In the genomic region with DNA sequence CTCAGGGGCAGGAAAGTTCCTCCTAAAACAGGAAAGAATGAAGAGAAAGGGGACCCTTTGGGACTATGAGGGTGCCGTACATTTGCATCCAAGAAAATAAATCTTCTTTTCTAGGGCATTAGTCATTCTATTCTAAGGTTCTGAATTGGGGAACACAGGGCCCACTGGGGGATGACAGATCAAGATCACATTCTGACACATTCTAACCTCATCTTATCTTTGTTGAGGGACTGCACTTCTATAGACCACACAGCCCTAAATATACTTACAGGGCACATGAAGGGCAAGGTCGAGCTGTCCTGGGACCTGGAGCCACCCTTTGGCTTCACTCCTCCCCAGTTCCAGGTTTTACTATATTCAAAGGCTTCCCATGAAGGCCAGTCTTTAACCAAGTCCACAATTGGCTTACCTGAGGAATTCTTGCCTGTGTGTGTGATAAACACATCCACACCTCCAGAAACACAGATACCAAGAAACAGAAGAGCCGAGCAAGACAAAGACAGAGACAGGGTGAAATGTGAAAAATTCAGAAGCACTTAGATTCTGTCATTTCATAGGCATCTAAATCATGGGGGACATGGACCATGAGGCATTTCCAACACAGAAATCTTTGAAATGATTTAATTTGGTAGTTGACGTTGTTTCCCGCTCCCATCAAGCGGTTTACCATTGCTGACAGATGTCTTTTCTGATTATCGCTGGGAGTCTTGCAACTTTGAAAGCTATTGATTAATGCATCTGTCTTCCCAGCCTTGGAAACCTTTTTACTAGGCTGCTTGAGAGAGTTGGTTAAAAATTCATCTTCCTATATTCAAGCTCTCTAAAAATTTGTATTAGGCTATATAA, we compare ENCODE assay signal across 1 cellular context.
TF ChIP-seq lines count a peak whose summit lies in the region.

No MANE protein-coding gene starts in this region.

TF ChIP-seq in K562, 482 proteins besides CTCF, POLR2A, EP300 and RAD21 (continued from another document and continues in another):
- TF ChIP-seq KDM1A (IDR thresholded peaks at IDR 0.05) (peak; percentile 90 to 93), MYBL2 (IDR thresholded peaks at IDR 0.05; ENCODE audit: low read depth) (0 out of 2 replicates have a peak, but pooled peaks have one; percentile 20), MYBL2 (CRISPR knock-in tag; IDR thresholded peaks at IDR 0.05; ENCODE audit: borderline replicate concordance) (no peak), RCOR1 (IDR thresholded peaks at IDR 0.05; ENCODE audit: borderline replicate concordance in 1 of 2, low read depth in 2 of 2, low read length in 2 of 2) (peak; percentile 55 to 91; a peak in 3 of 4 replicates), GTF2A2 (tag; IDR thresholded peaks at IDR 0.05) (no peak), SMAD3 (CRISPR knock-in tag; conservative IDR thresholded peaks at IDR 0.05) (no peak), RBM25 (IDR thresholded peaks at IDR 0.05; ENCODE audit: low read depth, low read length, severe bottlenecking) (no peak), SIX5 (IDR thresholded peaks at IDR 0.05; ENCODE audit: borderline replicate concordance in 1 of 2, insufficient read depth in 1 of 2, low read depth in 1 of 2, low read length in 2 of 2) (no peak), CBX3 (IDR thresholded peaks at IDR 0.05; ENCODE audit: borderline replicate concordance in 1 of 2, low read length in 2 of 2) (no peak; a peak in 1 of 3 replicates), RREB1 (CRISPR knock-in tag; IDR thresholded peaks at IDR 0.05) (0 out of 2 replicates have a peak, but pooled peaks have one; percentile 19), MLX (CRISPR knock-in tag; conservative IDR thresholded peaks at IDR 0.05) (no peak), NELFE (IDR thresholded peaks at IDR 0.05; ENCODE audit: insufficient read depth, insufficient read length) (no peak), SETDB1 (IDR thresholded peaks at IDR 0.05; ENCODE audit: low read length) (no peak), PREB (CRISPR knock-in tag; IDR thresholded peaks at IDR 0.05) (no peak), ZNF263 (CRISPR knock-in tag; IDR thresholded peaks at IDR 0.05; ENCODE audit: borderline replicate concordance) (no peak), NR4A1 (CRISPR knock-in tag; IDR thresholded peaks at IDR 0.05) (no peak), NR4A1 (tag; IDR thresholded peaks at IDR 0.05) (no peak), CBX8 (IDR thresholded peaks at IDR 0.05; ENCODE audit: borderline replicate concordance, extremely low read depth, low read depth, low read length, poor library complexity, severe bottlenecking) (no peak), ETV5 (CRISPR knock-in tag; IDR thresholded peaks at IDR 0.05; ENCODE audit: low read depth) (no peak), ZNF707 (CRISPR knock-in tag; conservative IDR thresholded peaks at IDR 0.05) (no peak), ZNF12 (CRISPR knock-in tag; IDR thresholded peaks at IDR 0.05) (no peak), KLF16 (IDR thresholded peaks at IDR 0.05) (peak; percentile 76), BACH1 (tag; IDR thresholded peaks at IDR 0.05) (no peak), FOXA3 (CRISPR knock-in tag; conservative IDR thresholded peaks at IDR 0.05 in 1 of 2, IDR thresholded peaks at IDR 0.05 in 1 of 2) (no peak), FOSL1 (tag; conservative IDR thresholded peaks at IDR 0.05) (peak; percentile 89), ZNF282 (CRISPR knock-in tag; IDR thresholded peaks at IDR 0.05) (no peak), NCOA6 (IDR thresholded peaks at IDR 0.05) (no peak; the same call in 1 of the 2 replicates), ZNF551 (CRISPR knock-in tag; IDR thresholded peaks at IDR 0.05) (no peak), RNF2 (IDR thresholded peaks at IDR 0.05) (peak; percentile 88), ID3 (CRISPR knock-in tag; IDR thresholded peaks at IDR 0.05) (no peak), ID3 (tag; IDR thresholded peaks at IDR 0.05) (no peak), ZSCAN32 (CRISPR knock-in tag; IDR thresholded peaks at IDR 0.05) (no peak), EHMT2 (IDR thresholded peaks at IDR 0.05) (no peak), GATA2 (CRISPR knock-in tag; IDR thresholded peaks at IDR 0.05) (0 out of 2 replicates have a peak, but pooled peaks have one; percentile 33), SMAD4 (CRISPR knock-in tag; conservative IDR thresholded peaks at IDR 0.05) (no peak; the same call in 1 of the 2 replicates), HIVEP1 (CRISPR knock-in tag; IDR thresholded peaks at IDR 0.05) (no peak), LARP7 (IDR thresholded peaks at IDR 0.05) (no peak), BRD9 (IDR thresholded peaks at IDR 0.05; ENCODE audit: low read depth, partially characterized antibody) (no peak), SRSF7 (optimal IDR thresholded peaks at IDR 0.05; ENCODE audit: low read depth, low read length) (no peak), ZNF384 (IDR thresholded peaks at IDR 0.05; ENCODE audit: low read depth, low read length) (no peak), XRCC4 (IDR thresholded peaks at IDR 0.05; ENCODE audit: extremely low read depth, insufficient read depth, insufficient read length) (no peak), TCF15 (CRISPR knock-in tag; IDR thresholded peaks at IDR 0.05) (no peak), SIRT6 (IDR thresholded peaks at IDR 0.05; ENCODE audit: low read depth, low read length) (no peak), ZNF507 (tag; conservative IDR thresholded peaks at IDR 0.05) (no peak), DPF2 (IDR thresholded peaks at IDR 0.05) (peak; percentile 75), SP1 (CRISPR knock-in tag; IDR thresholded peaks at IDR 0.05) (no peak; the same call in 1 of the 2 replicates), TCF7L2 (IDR thresholded peaks at IDR 0.05; ENCODE audit: low read depth, low read length) (no peak), CBX5 (IDR thresholded peaks at IDR 0.05; ENCODE audit: borderline replicate concordance, low read depth) (no peak), POLR3A (IDR thresholded peaks at IDR 0.05; ENCODE audit: borderline replicate concordance, extremely low read depth, insufficient read depth, insufficient read length) (no peak), CC2D1A (IDR thresholded peaks at IDR 0.05) (no peak)
- TF ChIP-seq, protein P1, sequence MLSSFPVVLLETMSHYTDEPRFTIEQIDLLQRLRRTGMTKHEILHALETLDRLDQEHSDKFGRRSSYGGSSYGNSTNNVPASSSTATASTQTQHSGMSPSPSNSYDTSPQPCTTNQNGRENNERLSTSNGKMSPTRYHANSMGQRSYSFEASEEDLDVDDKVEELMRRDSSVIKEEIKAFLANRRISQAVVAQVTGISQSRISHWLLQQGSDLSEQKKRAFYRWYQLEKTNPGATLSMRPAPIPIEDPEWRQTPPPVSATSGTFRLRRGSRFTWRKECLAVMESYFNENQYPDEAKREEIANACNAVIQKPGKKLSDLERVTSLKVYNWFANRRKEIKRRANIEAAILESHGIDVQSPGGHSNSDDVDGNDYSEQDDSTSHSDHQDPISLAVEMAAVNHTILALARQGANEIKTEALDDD (IDR thresholded peaks at IDR 0.05), result peak; percentile 84
- TF ChIP-seq, protein P2, sequence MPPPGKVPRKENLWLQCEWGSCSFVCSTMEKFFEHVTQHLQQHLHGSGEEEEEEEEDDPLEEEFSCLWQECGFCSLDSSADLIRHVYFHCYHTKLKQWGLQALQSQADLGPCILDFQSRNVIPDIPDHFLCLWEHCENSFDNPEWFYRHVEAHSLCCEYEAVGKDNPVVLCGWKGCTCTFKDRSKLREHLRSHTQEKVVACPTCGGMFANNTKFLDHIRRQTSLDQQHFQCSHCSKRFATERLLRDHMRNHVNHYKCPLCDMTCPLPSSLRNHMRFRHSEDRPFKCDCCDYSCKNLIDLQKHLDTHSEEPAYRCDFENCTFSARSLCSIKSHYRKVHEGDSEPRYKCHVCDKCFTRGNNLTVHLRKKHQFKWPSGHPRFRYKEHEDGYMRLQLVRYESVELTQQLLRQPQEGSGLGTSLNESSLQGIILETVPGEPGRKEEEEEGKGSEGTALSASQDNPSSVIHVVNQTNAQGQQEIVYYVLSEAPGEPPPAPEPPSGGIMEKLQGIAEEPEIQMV (tag; conservative IDR thresholded peaks at IDR 0.05; ENCODE audit: low read depth), result no peak
- TF ChIP-seq, protein P3, sequence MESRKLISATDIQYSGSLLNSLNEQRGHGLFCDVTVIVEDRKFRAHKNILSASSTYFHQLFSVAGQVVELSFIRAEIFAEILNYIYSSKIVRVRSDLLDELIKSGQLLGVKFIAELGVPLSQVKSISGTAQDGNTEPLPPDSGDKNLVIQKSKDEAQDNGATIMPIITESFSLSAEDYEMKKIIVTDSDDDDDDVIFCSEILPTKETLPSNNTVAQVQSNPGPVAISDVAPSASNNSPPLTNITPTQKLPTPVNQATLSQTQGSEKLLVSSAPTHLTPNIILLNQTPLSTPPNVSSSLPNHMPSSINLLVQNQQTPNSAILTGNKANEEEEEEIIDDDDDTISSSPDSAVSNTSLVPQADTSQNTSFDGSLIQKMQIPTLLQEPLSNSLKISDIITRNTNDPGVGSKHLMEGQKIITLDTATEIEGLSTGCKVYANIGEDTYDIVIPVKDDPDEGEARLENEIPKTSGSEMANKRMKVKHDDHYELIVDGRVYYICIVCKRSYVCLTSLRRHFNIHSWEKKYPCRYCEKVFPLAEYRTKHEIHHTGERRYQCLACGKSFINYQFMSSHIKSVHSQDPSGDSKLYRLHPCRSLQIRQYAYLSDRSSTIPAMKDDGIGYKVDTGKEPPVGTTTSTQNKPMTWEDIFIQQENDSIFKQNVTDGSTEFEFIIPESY (CRISPR knock-in tag; IDR thresholded peaks at IDR 0.05), result no peak
- TF ChIP-seq, protein P4, sequence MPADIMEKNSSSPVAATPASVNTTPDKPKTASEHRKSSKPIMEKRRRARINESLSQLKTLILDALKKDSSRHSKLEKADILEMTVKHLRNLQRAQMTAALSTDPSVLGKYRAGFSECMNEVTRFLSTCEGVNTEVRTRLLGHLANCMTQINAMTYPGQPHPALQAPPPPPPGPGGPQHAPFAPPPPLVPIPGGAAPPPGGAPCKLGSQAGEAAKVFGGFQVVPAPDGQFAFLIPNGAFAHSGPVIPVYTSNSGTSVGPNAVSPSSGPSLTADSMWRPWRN (IDR thresholded peaks at IDR 0.05; ENCODE audit: low read depth), result no peak
